ENCODE assay signal across 21 cellular contexts in genomic region chr20:20095114-20095872, GRCh38. TPM values are rescaled to one million over a fixed set of nuclear protein-coding genes. Genes with fewer than 3 reads are reported as not detected.
"Had no signal": no experiment of that assay in that cellular context is flagged by ENCODE, and none has a peak within 500 bp of the region (broad histone marks: within the 10 kb centered on the region; RNA-seq: fewer than 3 reads in every experiment).

No MANE protein-coding gene starts in this region.

- H3K27ac ChIP-seq: body of pancreas, gastroesophageal sphincter, left lung, VCaP had no signal

- H3K27me3 ChIP-seq: body of pancreas, left lung had no signal

- H3K4me1 ChIP-seq: body of pancreas, gastroesophageal sphincter, left lung had no signal

- H3K36me3 Mint-ChIP-seq: activated CD4-positive, alpha-beta memory T cell treated with anti-CD3 and anti-CD28 coated beads for 36 hours had no signal

- H3K4me3 ChIP-seq: body of pancreas, gastroesophageal sphincter, heart left ventricle, left lung had no signal

- H3K9me3 ChIP-seq: body of pancreas, gastroesophageal sphincter, heart left ventricle, left lung had no signal

- ATAC-seq: body of pancreas; gastroesophageal sphincter; left lung; stimulated activated naive CD8-positive, alpha-beta T cell treated with anti-CD3 and anti-CD28 coated beads, Interleukin-15, Interleukin-2, amounts not matched to agents 100 U/mL and 50 U/mL, for 24 hours had no signal

- H3K27me3 Mint-ChIP-seq: type B pancreatic cell had no signal

- H3K4me3 Mint-ChIP-seq: activated CD4-positive, alpha-beta memory T cell treated with anti-CD3 and anti-CD28 coated beads for 36 hours; central memory CD8-positive, alpha-beta T cell; nephron progenitor cell; type B pancreatic cell had no signal

- H3K9me3 Mint-ChIP-seq: activated CD4-positive, alpha-beta memory T cell treated with anti-CD3 and anti-CD28 coated beads for 36 hours; activated T-helper 2 cell treated with anti-CD3 and anti-CD28 coated beads, Interferon-gamma antibody, Interleukin-2, Interleukin-4, amounts not matched to agents 10 μg/mL and 5 μg/mL and 100 μg/mL, durations not matched to agents 14 hours and 24 hours and 36 hours; central memory CD8-positive, alpha-beta T cell; nephron progenitor cell; type B pancreatic cell had no signal

- DNase-seq: activated CD4-positive, alpha-beta memory T cell treated with anti-CD3 and anti-CD28 coated beads for 36 hours; activated naive CD4-positive, alpha-beta T cell treated with Interleukin-2 at 50 U/mL for 16 hours; body of pancreas; cortex of kidney; heart left ventricle; kidney; mammary epithelial cell; midbrain; nephron progenitor cell; occipital lobe; stimulated activated CD4-positive, alpha-beta T cell treated with anti-CD3 and anti-CD28 coated beads, Interleukin-12 subunit alpha, Interleukin-12 subunit beta, amount 100 ng/mL, for 4 hours; stimulated activated CD4-positive, alpha-beta T cell treated with anti-CD3 and anti-CD28 coated beads, Interleukin-1b, Interleukin-23, amount 100 ng/mL, for 48 hours; stimulated activated naive CD8-positive, alpha-beta T cell treated with anti-CD3 and anti-CD28 coated beads, Interleukin-15, Interleukin-2, amounts not matched to agents 100 U/mL and 50 U/mL, for 24 hours; T-helper 2 cell had no signal

- H3K27ac Mint-ChIP-seq: activated CD4-positive, alpha-beta memory T cell treated with anti-CD3 and anti-CD28 coated beads for 36 hours; activated T-helper 2 cell treated with anti-CD3 and anti-CD28 coated beads, Interferon-gamma antibody, Interleukin-2, Interleukin-4, amounts not matched to agents 10 μg/mL and 5 μg/mL and 100 μg/mL, durations not matched to agents 14 hours and 24 hours and 36 hours; type B pancreatic cell had no signal

- H3K36me3 ChIP-seq: gastroesophageal sphincter, left lung had no signal

- H3K4me1 Mint-ChIP-seq: central memory CD8-positive, alpha-beta T cell had no signal

RNA-seq across cellular contexts. Expression of gene CFAP61, which starts 43.0 kb away (rescaled TPM):
- total RNA-seq: activated CD4-positive, alpha-beta memory T cell treated with anti-CD3 and anti-CD28 coated beads for 36 hours; activated T-helper 2 cell treated with anti-CD3 and anti-CD28 coated beads, Interferon-gamma antibody, Interleukin-2, Interleukin-4, amounts not matched to agents 10 μg/mL and 5 μg/mL and 100 μg/mL, durations not matched to agents 14 hours and 24 hours and 36 hours had no signal
- polyA plus RNA-seq: esophagus had no signal
